In the genomic region with DNA sequence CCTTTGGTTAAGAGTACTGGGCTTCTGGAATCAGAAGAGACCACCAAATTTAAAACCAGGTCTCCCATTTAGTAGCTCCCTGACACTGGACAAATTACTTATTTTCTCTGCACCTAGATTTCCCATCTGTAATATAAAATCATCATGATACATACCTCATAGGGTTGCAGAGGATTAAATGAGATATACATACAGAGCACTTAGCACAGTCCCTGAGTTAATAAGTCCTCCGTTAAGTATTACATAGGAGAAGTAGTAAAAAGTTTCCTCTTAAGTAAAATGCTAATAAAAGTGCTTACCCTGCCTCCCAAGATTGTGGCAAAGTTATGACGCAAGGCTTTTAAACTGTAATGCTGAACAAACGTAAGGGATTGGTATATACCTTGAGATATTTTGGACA, we compare ENCODE assay signal across 8 cellular contexts. TPM values are rescaled to one million over a fixed set of nuclear protein-coding genes. Genes with fewer than 3 reads are reported as not detected.
A peak's percentile ranks its signal among the peaks of the same experiment; 100 is the strongest.
DNase-seq lines count a peak whose midpoint lies in the region; ATAC-seq, FAIRE-seq and TF ChIP-seq lines count a peak whose summit lies in the region.

No MANE protein-coding gene starts in this region.

- H3K4me1 ChIP-seq in mononuclear cell (ENCODE audit: insufficient read depth, low read length), result peaks cover 7% of the 10 kb centered on the region

- CTCF ChIA-PET in GM10248 (lab: Yijun Ruan, JAX), result no interaction called here

- H3K27me3 ChIP-seq in brain microvascular endothelial cell (replicated peaks) (no peaks in the 10 kb centered on the region), mononuclear cell (ENCODE audit: insufficient read depth, low read length) (no peaks in the 10 kb centered on the region)

- POLR2A ChIA-PET in GM10248 (lab: Yijun Ruan, JAX), result no interaction called here

- in situ Hi-C loops in brain microvascular endothelial cell (cut with HindIII; ENCODE audit: low pct_ligation_motif_present, low sequenced_read_pairs), result no loop called here

- peak overlapping the region; percentile 70 for H3K4me3 ChIP-seq in brain microvascular endothelial cell (ENCODE audit: low read depth, low read length)
- H3K4me3 ChIP-seq in mononuclear cell (ENCODE audit: low read length), result peak overlapping the region; percentile 50

- no peak for FAIRE-seq in RCC 7860 (lab: Jason Lieb, UNC)

- H3K27ac ChIP-seq in brain microvascular endothelial cell, result no peak overlapping the region

- ATAC-seq in GM18517 (IDR thresholded peaks at IDR 0.05; ENCODE audit: unreplicated experiment) (peak; percentile 13), HG03439 (IDR thresholded peaks at IDR 0.05; ENCODE audit: unreplicated experiment) (peak; percentile 13)

- no peak for TF ChIP-seq CTCF in brain microvascular endothelial cell (IDR thresholded peaks at IDR 0.05; ENCODE audit: low read depth, low read length, missing control alignments)
- no peak for TF ChIP-seq CTCF in GM10248 (IDR thresholded peaks at IDR 0.05; ENCODE audit: control extremely low read depth, extremely low read depth, low read depth, missing control alignments)

- DNase-seq in brain microvascular endothelial cell (no peak), RCC 7860 (ENCODE audit: low spot score) (no peak), SW 1271 (lab: John Stamatoyannopoulos, UW) (no peak), HUDEP-2 (lab: John Stamatoyannopoulos, UW; ENCODE audit: unreplicated experiment in 76 of 76) (no peak), GM10248 (ENCODE audit: extremely low spot score) (no peak)

- no peaks in the 10 kb centered on the region for H3K9me3 ChIP-seq in mononuclear cell (ENCODE audit: low read depth, low read length)

- H3K36me3 ChIP-seq in brain microvascular endothelial cell (replicated peaks), result no peaks in the 10 kb centered on the region

RNA-seq across cellular contexts. Expression of a gene that starts 0.5 kb away (rescaled TPM):
- total RNA-seq in mononuclear cell, result 8.4 TPM
